Comparison of ENCODE assay signal across 8 cellular contexts in genomic region chr3:181711325-181712135, GRCh38. TPM values are rescaled to one million over a fixed set of nuclear protein-coding genes. Genes with fewer than 3 reads are reported as not detected.
DNase-seq lines count a peak whose midpoint lies in the region; ATAC-seq and TF ChIP-seq lines count a peak whose summit lies in the region.

SOX2 (plus strand) TSS chr3:181711925; CDS start chr3:181712361, 436 bp downstream.

- DNase-seq in GM06990 (ENCODE audit: extremely low read depth, insufficient read length) (peak; percentile 88), PC-9 (peak; percentile 69 to 71), dermis blood vessel endothelial cell (peak; percentile 61), left lung (peak; percentile 63 to 87), stromal cell of bone marrow (ENCODE audit: low read depth) (peak; percentile 15), NAMALWA (ENCODE audit: low spot score) (no peak)

- H3K27me3 Mint-ChIP-seq in IgD-negative memory B cell = peaks cover 49% of the 10 kb centered on the region

- H3K4me1 ChIP-seq in PC-9 (replicated peaks; ENCODE audit: insufficient read depth) = peaks cover 20% of the 10 kb centered on the region
- peaks cover 0 to 35% of the 10 kb centered on the region in 2 donors for H3K4me1 ChIP-seq in left lung

- intact Hi-C loops in PC-9 (cut with micrococcal nuclease; ENCODE audit: unreplicated experiment) (loop anchor here (1.0 to 5.0 kb wide), 3 partner anchors 141 to 501 kb away; no protein-coding TSS in a partner anchor), left lung (cut with DNase I) (loop anchor here in 1 of 2 donors (5.0 kb wide), 2 partner anchors 551 to 971 kb away; no protein-coding TSS in a partner anchor)

- ATAC-seq in left lung (peak; percentile 89), HG03175 (IDR thresholded peaks at IDR 0.05; ENCODE audit: unreplicated experiment) (no peak)

- no peaks in the 10 kb centered on the region for H3K79me2 ChIP-seq in PC-9 (ENCODE audit: low read depth)

- POLR2A ChIA-PET in PC-9 (lab: Charles Lee; ENCODE audit: unreplicated experiment) = no interaction called here

- H3K4me3 ChIP-seq in GM06990 (replicated peaks; ENCODE audit: low read depth, low read length) (peak within 1 kb of the TSS; percentile 43), PC-9 (peak within 1 kb of the TSS; percentile 67), left lung (peak within 1 kb of the TSS; percentile 9 to 28)

- H3K4me3 Mint-ChIP-seq in IgD-negative memory B cell = peak within 1 kb of the TSS in 3 of 4 donors; percentile 17 to 84 (median 40)

- no TSS peak for BruUV-seq in PC-9 (replicated peaks; lab: Mats Ljungman, UMichigan)

- no peaks in the 10 kb centered on the region for H3K9me3 ChIP-seq in PC-9 (ENCODE audit: insufficient read depth, low read depth)
- no peaks in the 10 kb centered on the region for H3K9me3 ChIP-seq in left lung

- H3F3A ChIP-seq in PC-9 (ENCODE audit: insufficient read depth, low read depth) = peaks cover 6% of the 10 kb centered on the region; the same call in 1 of the 2 replicates

- H3K27me3 ChIP-seq in GM06990 (replicated peaks; ENCODE audit: control insufficient read depth, insufficient read depth, low read length) = peaks cover 7% of the 10 kb centered on the region
- H3K27me3 ChIP-seq in PC-9 (ENCODE audit: insufficient read depth, low read depth) = peaks cover 23% of the 10 kb centered on the region
- H3K27me3 ChIP-seq in left lung = peaks cover 99 to 100% of the 10 kb centered on the region in 2 donors

- no peaks in the 10 kb centered on the region for H3K36me3 Mint-ChIP-seq in IgD-negative memory B cell

- H3K9me2 ChIP-seq in PC-9 (ENCODE audit: insufficient read depth) = no peaks in the 10 kb centered on the region

- H3K36me3 ChIP-seq in GM06990 (ENCODE audit: control insufficient read depth, insufficient read depth, low read length) = no peaks in the 10 kb centered on the region
- no peaks in the 10 kb centered on the region for H3K36me3 ChIP-seq in PC-9 (ENCODE audit: low read depth)
- H3K36me3 ChIP-seq in left lung = no peaks in the 10 kb centered on the region

- 0 out of 2 replicates have a peak, but pooled peaks cover 2% of the 10 kb centered on the region for H4K20me1 ChIP-seq in PC-9 (ENCODE audit: insufficient read depth)

- peaks cover 0 to 10% (median 6%) of the 10 kb centered on the region in 3 donors for H3K9me3 Mint-ChIP-seq in IgD-negative memory B cell

- peak within 1 kb of the TSS; percentile 86 for H2AFZ ChIP-seq in PC-9

- peak within 1 kb of the TSS in 1 of 3 donors; percentile 86 for H3K27ac Mint-ChIP-seq in IgD-negative memory B cell

- TF ChIP-seq CTCF in GM06990 (IDR thresholded peaks at IDR 0.05; ENCODE audit: insufficient read depth, low read length, poor library complexity, severe bottlenecking) = no peak
- no peak for TF ChIP-seq CTCF in PC-9 (conservative IDR thresholded peaks at IDR 0.05)
- TF ChIP-seq CTCF in left lung (IDR thresholded peaks at IDR 0.05) = no peak

- H3K4me1 Mint-ChIP-seq in IgD-negative memory B cell = peaks cover 6 to 11% (median 10%) of the 10 kb centered on the region in 3 donors

- peak within 1 kb of the TSS; percentile 97 for H3K4me2 ChIP-seq in PC-9

- H3K27ac ChIP-seq in PC-9 (no peak within 1 kb of the TSS), left lung (no peak within 1 kb of the TSS)

- CTCF ChIA-PET in PC-9 (lab: Charles Lee) = no interaction called here

RNA-seq across cellular contexts. Expression of gene SOX2, which starts in this region (rescaled TPM):
- not detected for polyA plus RNA-seq in IgD-negative memory B cell
- not detected in 2 replicates for total RNA-seq in PC-9 (2021)
- 0.05 TPM in 1 of 2 replicates, not detected in the other for total RNA-seq in dermis blood vessel endothelial cell
- 1 to 10 TPM in 1 of 2 donors, not detected in 1; 2.4 TPM for total RNA-seq in left lung

Comparison
In these comparisons a context has a peak if more than half of its experiments do, and no peak if none do; other contexts are left out.
1. Peak in DNase-seq, H3K4me3 ChIP-seq and H3K4me2 ChIP-seq in PC-9; RNA of the gene not detected or under 1 TPM.
2. Peak in DNase-seq in dermis blood vessel endothelial cell; RNA of the gene not detected or under 1 TPM.